Comparison of ENCODE assay signal across 8 cellular contexts in genomic region chr19:33621811-33622504, GRCh38. TPM values are rescaled to one million over a fixed set of nuclear protein-coding genes. Genes with fewer than 3 reads are reported as not detected.
DNase-seq lines count a peak whose midpoint lies in the region; ATAC-seq, FAIRE-seq and TF ChIP-seq lines count a peak whose summit lies in the region.

CHST8 (plus strand) TSS chr19:33621953; CDS start chr19:33689262, 67,309 bp downstream.

- FAIRE-seq in bronchial epithelial cell (lab: Jason Lieb, UNC) = no peak

- no peak within 1 kb of the TSS for H3K27ac Mint-ChIP-seq in stimulated activated memory B cell treated with anti-CD40 and anti-IgM and Interleukin-4, amounts not matched to agents 10 μg/mL and 1 μg/mL and 100 μg/mL, for 72 hours

- no peaks in the 10 kb centered on the region for H3K9me3 Mint-ChIP-seq in stimulated activated memory B cell treated with anti-CD40 and anti-IgM and Interleukin-4, amounts not matched to agents 10 μg/mL and 1 μg/mL and 100 μg/mL, for 72 hours

- CTCF ChIA-PET in OCI-LY7 (lab: Charles Lee; ENCODE audit: unreplicated experiment) = no interaction called here

- 1% methylated on average over 57 to 96 of the region's 96 CpGs for WGBS in aorta, 2 donors

- H3K4me3 ChIP-seq in bronchial epithelial cell (ENCODE audit: low read depth, low read length) = peak within 1 kb of the TSS; percentile 29
- H3K4me3 ChIP-seq in left lung = peak within 1 kb of the TSS; percentile 21 to 38
- H3K4me3 ChIP-seq in aorta (ENCODE audit: low read length in 2 of 2) = peak within 1 kb of the TSS in 1 of 2 donors; percentile 22
- no peak within 1 kb of the TSS for H3K4me3 ChIP-seq in OCI-LY7 (ENCODE audit: low read depth, low read length, poor library complexity, severe bottlenecking)

- H3K36me3 ChIP-seq in bronchial epithelial cell (ENCODE audit: control insufficient read depth, insufficient read depth, low read length) (no peaks in the 10 kb centered on the region), left lung (no peaks in the 10 kb centered on the region), aorta (ENCODE audit: control insufficient read depth in 1 of 2, insufficient read depth in 2 of 2, low read length in 1 of 2) (no peaks in the 10 kb centered on the region), OCI-LY7 (ENCODE audit: insufficient read depth, low read length) (no peaks in the 10 kb centered on the region)

- H3K27me3 ChIP-seq in bronchial epithelial cell (ENCODE audit: control insufficient read depth, insufficient read depth, low read length) (peaks cover 28% of the 10 kb centered on the region), left lung (peaks cover 39 to 97% of the 10 kb centered on the region in 2 donors), aorta (ENCODE audit: control insufficient read depth in 1 of 2, insufficient read depth in 2 of 2, low read length in 1 of 2) (no peaks in the 10 kb centered on the region)

- H3K9me3 ChIP-seq in left lung (no peaks in the 10 kb centered on the region), aorta (ENCODE audit: control insufficient read depth, low read length) (no peaks in the 10 kb centered on the region), OCI-LY7 (ENCODE audit: low read length) (no peaks in the 10 kb centered on the region)

- intact Hi-C loops in left lung (cut with DNase I) (no loop called here), aorta (cut with DNase I) (no loop called here), OCI-LY7 (cut with micrococcal nuclease; ENCODE audit: unreplicated experiment) (no loop called here)

- peak; percentile 75 for DNase-seq in AG08396 (ENCODE audit: low spot score)
- peak; percentile 3 for DNase-seq in bronchial epithelial cell (ENCODE audit: low read depth)
- DNase-seq in left lung = no peak
- DNase-seq in aorta = peak in 1 of 2 donors; percentile 73
- no peak for DNase-seq in OCI-LY7 (ENCODE audit: low spot score)

- no peaks in the 10 kb centered on the region for H3K9me2 ChIP-seq in OCI-LY7 (ENCODE audit: insufficient read depth, low read length)

- BruUV-seq in OCI-LY7 (replicated peaks; lab: Mats Ljungman, UMichigan) = no TSS peak

- TF ChIP-seq CTCF in LNCAP (IDR thresholded peaks at IDR 0.05) (0 out of 2 replicates have a peak, but pooled peaks have one; percentile 9), bronchial epithelial cell (IDR thresholded peaks at IDR 0.05; ENCODE audit: insufficient read depth, low read length, severe bottlenecking) (no peak), left lung (IDR thresholded peaks at IDR 0.05) (no peak), OCI-LY7 (conservative IDR thresholded peaks at IDR 0.05; ENCODE audit: low read length) (no peak)

- peaks cover 4 to 19% of the 10 kb centered on the region in 2 donors for H3K4me1 ChIP-seq in left lung
- no peaks in the 10 kb centered on the region for H3K4me1 ChIP-seq in aorta (ENCODE audit: control insufficient read depth in 1 of 2, insufficient read depth in 2 of 2, low read length in 2 of 2)
- no peaks in the 10 kb centered on the region for H3K4me1 ChIP-seq in OCI-LY7 (ENCODE audit: insufficient read depth, low read length, poor library complexity, severe bottlenecking)

- H3K4me3 Mint-ChIP-seq in stimulated activated memory B cell treated with anti-CD40 and anti-IgM and Interleukin-4, amounts not matched to agents 10 μg/mL and 1 μg/mL and 100 μg/mL, for 72 hours = no peak within 1 kb of the TSS

- H3K27me3 Mint-ChIP-seq in stimulated activated memory B cell treated with anti-CD40 and anti-IgM and Interleukin-4, amounts not matched to agents 10 μg/mL and 1 μg/mL and 100 μg/mL, for 72 hours = peaks cover 74% of the 10 kb centered on the region

- H3K79me2 ChIP-seq in OCI-LY7 (ENCODE audit: insufficient read depth, low read depth, low read length) = no peaks in the 10 kb centered on the region

- H3K27ac ChIP-seq in left lung (no peak within 1 kb of the TSS), aorta (ENCODE audit: low read depth in 1 of 2, low read length in 2 of 2) (no peak within 1 kb of the TSS), OCI-LY7 (ENCODE audit: low read depth, low read length, poor library complexity, severe bottlenecking) (no peak within 1 kb of the TSS)

- H3K4me2 ChIP-seq in OCI-LY7 (ENCODE audit: low read length) = no peak within 1 kb of the TSS

- H2AFZ ChIP-seq in OCI-LY7 (ENCODE audit: low read length) = no peak within 1 kb of the TSS

- no peaks in the 10 kb centered on the region for H3K36me3 Mint-ChIP-seq in stimulated activated memory B cell treated with anti-CD40 and anti-IgM and Interleukin-4, amounts not matched to agents 10 μg/mL and 1 μg/mL and 100 μg/mL, for 72 hours

- H4K20me1 ChIP-seq in OCI-LY7 (ENCODE audit: insufficient read depth, low read length) = no peaks in the 10 kb centered on the region

- ATAC-seq in left lung (peak; percentile 93), aorta (ENCODE audit: low FRiP score) (peak; percentile 21), GM19395 (IDR thresholded peaks at IDR 0.05; ENCODE audit: unreplicated experiment) (no peak)
- ATAC-seq in stimulated activated memory B cell treated with anti-CD40 and anti-IgM and Interleukin-4, amounts not matched to agents 10 μg/mL and 1 μg/mL and 100 μg/mL, for 72 hours = no peak

- POLR2A ChIA-PET in OCI-LY7 (lab: Charles Lee) = no interaction called here

- no peaks in the 10 kb centered on the region for H3K4me1 Mint-ChIP-seq in stimulated activated memory B cell treated with anti-CD40 and anti-IgM and Interleukin-4, amounts not matched to agents 10 μg/mL and 1 μg/mL and 100 μg/mL, for 72 hours

RNA-seq across cellular contexts. Expression of gene CHST8, which starts in this region (rescaled TPM):
- under 0.01 and 0.13 TPM in 2 replicates for total RNA-seq in bronchial epithelial cell
- under 1 TPM; 0.24 to 0.47 TPM for total RNA-seq in left lung
- total RNA-seq in aorta = 1 to 10 TPM in 1 of 2 donors, under 1 TPM in 1; 0.96 to 1.4 TPM
- under 1 TPM in 1 of 2 donors, not detected in 1; 0.36 TPM for polyA plus RNA-seq in aorta
- not detected in 2 replicates for total RNA-seq in OCI-LY7 (2014; rRNA removed; shearing (Covaris generic))
- not detected in 2 replicates for total RNA-seq in OCI-LY7 (2022)

Comparison
In these comparisons a context has a peak if more than half of its experiments do, and no peak if none do; other contexts are left out.
1. Peak in DNase-seq and H3K4me3 ChIP-seq in bronchial epithelial cell; RNA of the gene not detected or under 1 TPM.
2. Peak in ATAC-seq and H3K4me3 ChIP-seq in left lung; RNA of the gene not detected or under 1 TPM.